ENCODE assay signal across 28 cellular contexts in the genomic region with DNA sequence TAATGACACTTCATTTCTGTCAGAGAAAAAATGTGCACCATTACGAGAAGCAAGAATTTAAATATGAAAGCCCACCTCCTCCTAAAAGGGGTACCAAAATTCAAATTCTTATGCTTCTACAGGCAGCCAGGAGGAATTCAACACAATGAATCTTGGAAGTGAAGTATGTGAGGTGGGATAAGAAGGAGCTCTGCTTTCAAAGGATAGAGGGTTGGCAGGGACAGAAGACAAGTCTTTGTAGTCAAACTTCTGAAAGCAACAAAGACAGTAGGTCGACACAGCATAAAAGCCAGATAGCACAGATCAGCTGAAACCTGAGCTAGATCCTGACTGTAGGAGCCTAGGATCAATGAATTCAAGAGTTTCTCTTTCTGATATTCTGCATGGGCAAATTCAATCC.
"Had no signal": no experiment of that assay in that cellular context is flagged by ENCODE, and none has a peak within 500 bp of the region (broad histone marks: within the 10 kb centered on the region; RNA-seq: fewer than 3 reads in every experiment).

No MANE protein-coding gene starts in this region.

- H3K27me3 Mint-ChIP-seq: activated CD4-positive, alpha-beta memory T cell treated with anti-CD3 and anti-CD28 coated beads, Interleukin-2, amount 10 ng/mL, durations not matched to agents 7 days and 5 days; activated CD4-positive, alpha-beta T cell treated with anti-CD3 and anti-CD28 coated beads, Interleukin-2, amount 10 ng/mL, durations not matched to agents 7 days and 5 days; activated naive CD8-positive, alpha-beta T cell; activated T-cell treated with anti-CD3 and anti-CD28 coated beads, Interleukin-2, amount 50 U/mL, for 24 hours; activated T-helper 17 cell treated with anti-CD3 and anti-CD28 coated beads, Interleukin-2, amount 50 U/mL, for 72 hours; T-helper 17 cell had no signal

- H3K4me3 Mint-ChIP-seq: activated CD4-positive, alpha-beta memory T cell treated with anti-CD3 and anti-CD28 coated beads, Interleukin-2, amount 10 ng/mL, durations not matched to agents 7 days and 5 days; activated CD4-positive, alpha-beta T cell treated with anti-CD3 and anti-CD28 coated beads, Interleukin-2, amount 10 ng/mL, durations not matched to agents 7 days and 5 days; activated naive CD8-positive, alpha-beta T cell; activated T-cell treated with anti-CD3 and anti-CD28 coated beads, Interleukin-2, amount 50 U/mL, for 24 hours; activated T-helper 17 cell treated with anti-CD3 and anti-CD28 coated beads, Interleukin-2, amount 50 U/mL, for 72 hours; T-helper 17 cell; T-helper 2 cell treated with Interferon-gamma antibody and Interleukin-4, amounts not matched to agents 5 μg/mL and 100 μg/mL, for 36 hours had no signal

- H3K27ac ChIP-seq: brain microvascular endothelial cell, WERI-Rb-1 had no signal

- H3K36me3 ChIP-seq: brain microvascular endothelial cell had no signal

- ATAC-seq: activated T-helper 17 cell treated with anti-CD3 and anti-CD28 coated beads, Interleukin-2, amount 50 U/mL, for 72 hours; esophagus mucosa; T-helper 17 cell had no signal

- H3K27me3 ChIP-seq: brain microvascular endothelial cell had no signal

- DNase-seq: activated CD4-positive, alpha-beta memory T cell treated with anti-CD3 and anti-CD28 coated beads, Interleukin-2, amount 10 ng/mL, durations not matched to agents 7 days and 5 days; activated CD4-positive, alpha-beta T cell treated with anti-CD3 and anti-CD28 coated beads for 1 hour; activated CD4-positive, alpha-beta T cell treated with anti-CD3 and anti-CD28 coated beads for 4 hours; activated CD4-positive, alpha-beta T cell treated with anti-CD3 and anti-CD28 coated beads, Interleukin-2, amount 10 ng/mL, durations not matched to agents 7 days and 5 days; activated CD4-positive, alpha-beta T cell treated with anti-CD3 and anti-CD28 coated beads, Interleukin-2, amount 50 U/mL, for 4 hours; activated CD4-positive, CD25-positive, alpha-beta regulatory T cell; activated CD8-positive, alpha-beta memory T cell treated with anti-CD3 and anti-CD28 coated beads, Interleukin-2, amount 50 U/mL, for 48 hours; activated effector memory CD4-positive, alpha-beta T cell treated with Interleukin-2 at 50 U/mL for 16 hours; activated gamma-delta T cell treated with Interleukin-2 at 50 U/mL for 16 hours; activated naive CD4-positive, alpha-beta T cell treated with anti-CD3 and anti-CD28 coated beads, Interleukin-2, amount 50 U/mL, for 16 hours; activated naive CD4-positive, alpha-beta T cell treated with Interleukin-2 at 50 U/mL for 16 hours; activated T-cell treated with anti-CD3 and anti-CD28 coated beads for 4 hours; activated T-cell treated with anti-CD3 and anti-CD28 coated beads, Interleukin-2, amount 50 U/mL, for 24 hours; amniotic stem cell; anterior cingulate cortex; brain microvascular endothelial cell; caudate nucleus; effector CD8-positive, alpha-beta T cell; foreskin fibroblast; head of caudate nucleus; T-helper 1 cell; T-helper 17 cell; T1000; WERI-Rb-1 had no signal

- H3K9me3 Mint-ChIP-seq: activated T-cell treated with anti-CD3 and anti-CD28 coated beads, Interleukin-2, amount 50 U/mL, for 24 hours; activated T-helper 17 cell treated with anti-CD3 and anti-CD28 coated beads, Interleukin-2, amount 50 U/mL, for 72 hours had no signal

- H3K27ac Mint-ChIP-seq: activated CD4-positive, alpha-beta memory T cell treated with anti-CD3 and anti-CD28 coated beads, Interleukin-2, amount 10 ng/mL, durations not matched to agents 7 days and 5 days; activated CD4-positive, alpha-beta T cell treated with anti-CD3 and anti-CD28 coated beads, Interleukin-2, amount 10 ng/mL, durations not matched to agents 7 days and 5 days; activated naive CD8-positive, alpha-beta T cell; activated T-cell treated with anti-CD3 and anti-CD28 coated beads, Interleukin-2, amount 50 U/mL, for 24 hours; activated T-helper 17 cell treated with anti-CD3 and anti-CD28 coated beads, Interleukin-2, amount 50 U/mL, for 72 hours; T-helper 17 cell; T-helper 2 cell treated with Interferon-gamma antibody and Interleukin-4, amounts not matched to agents 5 μg/mL and 100 μg/mL, for 36 hours had no signal
